10 cellular contexts compared by ENCODE assay signal in genomic region chr1:47725000-47725731, GRCh38.
A peak's percentile ranks its signal among the peaks of the same experiment; 100 is the strongest.
DNase-seq lines count a peak whose midpoint lies in the region; ATAC-seq and TF ChIP-seq lines count a peak whose summit lies in the region.
"Had no signal": no experiment of that assay in that cellular context is flagged by ENCODE, and none has a peak within 500 bp of the region (broad histone marks: within the 10 kb centered on the region; RNA-seq: fewer than 3 reads in every experiment).

No MANE protein-coding gene starts in this region.

- H3K4me3 ChIP-seq in HFF-Myc (replicated peaks; ENCODE audit: low read depth, low read length) (no peak overlapping the region), PC-3 (ENCODE audit: low read length) (peak overlapping the region; percentile 21; the same call in 1 of the 2 replicates), heart left ventricle (peak overlapping the region in 7 of 12 donors; percentile 19 to 33 (median 28)), OCI-LY7 (ENCODE audit: low read depth, low read length, poor library complexity, severe bottlenecking) (no peak overlapping the region)

- ATAC-seq in PC-3, result peak; percentile 18; the same call in 1 of the 2 replicates
- peak in 3 of 4 donors; percentile 5 to 40 (median 22) for ATAC-seq in heart left ventricle
- no peak for ATAC-seq in GM19395 (IDR thresholded peaks at IDR 0.05; ENCODE audit: unreplicated experiment)
- no peak for ATAC-seq in HG02970 (IDR thresholded peaks at IDR 0.05; ENCODE audit: low FRiP score, unreplicated experiment)

- H3K4me2 ChIP-seq in PC-3 (ENCODE audit: low read length) (peak overlapping the region; percentile 66), OCI-LY7 (ENCODE audit: low read length) (no peak overlapping the region)

- no peak for TF ChIP-seq POLR2A in heart left ventricle (IDR thresholded peaks at IDR 0.05)

- H3K27ac ChIP-seq in PC-3 (ENCODE audit: low read length) (no peak overlapping the region), heart left ventricle (no peak overlapping the region), OCI-LY7 (ENCODE audit: low read depth, low read length, poor library complexity, severe bottlenecking) (no peak overlapping the region)
- H3K27ac ChIP-seq: stomach had no signal

- intact Hi-C loops in PC-3 (cut with micrococcal nuclease) (loop anchor here (10.0 kb wide), 1 partner anchor 550 kb away; no protein-coding TSS in a partner anchor), heart left ventricle (cut with DNase I) (loop anchor here in 8 of 10 donors (5.0 to 10.0 kb wide), 10 partner anchors 198 to 548 kb away; partner anchors contain the start of gene PDZK1IP1 (in 1 of the 8)), OCI-LY7 (cut with micrococcal nuclease; ENCODE audit: unreplicated experiment) (loop anchor here (5.0 kb wide), 1 partner anchor 288 kb away; the partner anchor contains the start of gene FOXD2)

- DNase-seq in HFF-Myc (ENCODE audit: extremely low read depth, low read depth) (no peak), PC-3 (peak; percentile 14), heart left ventricle (no peak), progenitor cell of endocrine pancreas (ENCODE audit: low spot score, unreplicated experiment) (peak; percentile 66), NCI-H146 treated with DMSO at 0.1 percent for 48 hours (lab: John Stamatoyannopoulos, UW; ENCODE audit: unreplicated experiment) (no peak), OCI-LY7 (ENCODE audit: low spot score) (no peak)
- DNase-seq: stomach, T-cell had no signal

- H4K20me1 ChIP-seq in PC-3 (ENCODE audit: low read length), result no peaks in the 10 kb centered on the region
- no peaks in the 10 kb centered on the region for H4K20me1 ChIP-seq in OCI-LY7 (ENCODE audit: insufficient read depth, low read length)

- peak overlapping the region; percentile 43; the same call in 1 of the 2 replicates for H2AFZ ChIP-seq in PC-3 (ENCODE audit: low read length)
- no peak overlapping the region for H2AFZ ChIP-seq in OCI-LY7 (ENCODE audit: low read length)

- H3K36me3 Mint-ChIP-seq in progenitor cell of endocrine pancreas (ENCODE audit: insufficient read depth), result no peaks in the 10 kb centered on the region
- H3K36me3 Mint-ChIP-seq: T-cell had no signal

- H3K27me3 ChIP-seq in PC-3 (ENCODE audit: low read length), result peaks cover 37% of the 10 kb centered on the region
- peaks cover 15 to 56% (median 29%) of the 10 kb centered on the region in 9 donors for H3K27me3 ChIP-seq in heart left ventricle

- H3K4me1 Mint-ChIP-seq in progenitor cell of endocrine pancreas (ENCODE audit: low read depth), result peaks cover 13% of the 10 kb centered on the region

- BruUV-seq in PC-3 (replicated peaks; lab: Mats Ljungman, UMichigan) (no TSS peak), OCI-LY7 (replicated peaks; lab: Mats Ljungman, UMichigan) (no TSS peak)

- no peak overlapping the region for H3K27ac Mint-ChIP-seq in progenitor cell of endocrine pancreas
- H3K27ac Mint-ChIP-seq: T-cell had no signal

- no peaks in the 10 kb centered on the region for H3K36me3 ChIP-seq in PC-3 (ENCODE audit: low read depth, low read length)
- H3K36me3 ChIP-seq in heart left ventricle, result no peaks in the 10 kb centered on the region
- H3K36me3 ChIP-seq in OCI-LY7 (ENCODE audit: insufficient read depth, low read length), result no peaks in the 10 kb centered on the region
- H3K36me3 ChIP-seq: stomach had no signal

- H3K9ac ChIP-seq in PC-3 (ENCODE audit: low read length), result no peak overlapping the region

- H3K79me2 ChIP-seq in PC-3 (ENCODE audit: low read length), result no peaks in the 10 kb centered on the region
- no peaks in the 10 kb centered on the region for H3K79me2 ChIP-seq in OCI-LY7 (ENCODE audit: insufficient read depth, low read depth, low read length)

- H3K9me2 ChIP-seq in PC-3 (replicated peaks; ENCODE audit: low read length) (no peaks in the 10 kb centered on the region), OCI-LY7 (ENCODE audit: insufficient read depth, low read length) (no peaks in the 10 kb centered on the region)

- H3K4me3 Mint-ChIP-seq in progenitor cell of endocrine pancreas (ENCODE audit: low read depth), result no peak overlapping the region

- no peaks in the 10 kb centered on the region for H3F3A ChIP-seq in PC-3 (ENCODE audit: low read length, unreplicated experiment)

- peaks cover 66% of the 10 kb centered on the region for H3K27me3 Mint-ChIP-seq in progenitor cell of endocrine pancreas

- CTCF ChIA-PET in PC-3 (lab: Charles Lee), result interaction anchor here (0.7 to 1.5 kb wide), 10 partner anchors 8 to 411 kb away, joined by 3 to 29 read pairs (median 7); partner anchors contain the start of genes FOXD2, STIL and TRABD2B
- CTCF ChIA-PET in OCI-LY7 (lab: Charles Lee; ENCODE audit: unreplicated experiment), result interaction anchor here (0.8 to 1.5 kb wide), 4 partner anchors 20 to 531 kb away, joined by 3 to 8 read pairs (median 5); partner anchors contain the start of gene FOXD2

- POLR2A ChIA-PET in PC-3 (lab: Charles Lee; ENCODE audit: unreplicated experiment), result interaction anchor here (0.6 kb wide), 1 partner anchor 270 kb away, joined by 4 read pairs; no protein-coding TSS in a partner anchor
- POLR2A ChIA-PET in OCI-LY7 (lab: Charles Lee), result no interaction called here

- TF ChIP-seq CTCF in HFF-Myc (IDR thresholded peaks at IDR 0.05; ENCODE audit: low read depth, low read length, missing control alignments) (peak; percentile 6), PC-3 (conservative IDR thresholded peaks at IDR 0.05; ENCODE audit: low read depth, low read length) (0 out of 2 replicates have a peak, but pooled peaks have one; percentile 11), heart left ventricle (IDR thresholded peaks at IDR 0.05) (peak in 4 of 12 donors; percentile 8 to 32 (median 14)), progenitor cell of endocrine pancreas (IDR thresholded peaks at IDR 0.05; ENCODE audit: unreplicated experiment) (peak; percentile 58), OCI-LY7 (conservative IDR thresholded peaks at IDR 0.05; ENCODE audit: low read length) (no peak)

- H3K4me1 ChIP-seq in PC-3 (ENCODE audit: insufficient read depth, low read length) (no peaks in the 10 kb centered on the region), heart left ventricle (peaks cover 0 to 17% (median 13%) of the 10 kb centered on the region in 12 donors), OCI-LY7 (ENCODE audit: insufficient read depth, low read length, poor library complexity, severe bottlenecking) (peaks cover 11% of the 10 kb centered on the region)

- H3K9me3 ChIP-seq in PC-3 (ENCODE audit: low read length) (no peaks in the 10 kb centered on the region), heart left ventricle (no peaks in the 10 kb centered on the region), OCI-LY7 (ENCODE audit: low read length) (no peaks in the 10 kb centered on the region)
- H3K9me3 ChIP-seq: stomach had no signal

- WGBS in heart left ventricle, 4 donors, result 3 to 11% (median 3%) methylated on average over 15 to 53 of the region's 53 CpGs

- no peaks in the 10 kb centered on the region for H3K9me3 Mint-ChIP-seq in progenitor cell of endocrine pancreas (ENCODE audit: low read depth)
- H3K9me3 Mint-ChIP-seq: T-cell had no signal

Comparison
In these comparisons a context has a peak if more than half of its experiments do, and no peak if none do; other contexts are left out.
1. DNase-seq: peak in PC-3 (single experiment) and progenitor cell of endocrine pancreas (single experiment); none in HFF-Myc (single experiment), heart left ventricle (0 of 5), NCI-H146 treated with DMSO at 0.1 percent for 48 hours (single experiment) and OCI-LY7 (single experiment).
2. H3K4me3 ChIP-seq: peak in PC-3 (single experiment) and heart left ventricle (7 of 12); none in HFF-Myc (single experiment) and OCI-LY7 (single experiment).
3. ATAC-seq: peak in PC-3 (single experiment) and heart left ventricle (3 of 4); none in GM19395 (single experiment) and HG02970 (single experiment).